6 cellular contexts compared by ENCODE assay signal in genomic region chr6:26459023-26459810, GRCh38. TPM values are rescaled to one million over a fixed set of nuclear protein-coding genes. Genes with fewer than 3 reads are reported as not detected.
DNase-seq lines count a peak whose midpoint lies in the region; ATAC-seq, FAIRE-seq and TF ChIP-seq lines count a peak whose summit lies in the region.

No MANE protein-coding gene starts in this region.

- CTCF ChIA-PET in CD8-positive, alpha-beta memory T cell (lab: Charles Lee), result no interaction called here

- peaks cover 53% of the 10 kb centered on the region for H3K4me1 ChIP-seq in CD8-positive, alpha-beta memory T cell (ENCODE audit: insufficient read depth, low read length)

- H3K4me1 Mint-ChIP-seq in CD8-positive, alpha-beta memory T cell, result peaks cover 62 to 87% (median 78%) of the 10 kb centered on the region in 3 donors
- H3K4me1 Mint-ChIP-seq in activated T-helper 1 cell treated with anti-CD3 and anti-CD28 coated beads, Interleukin-12 subunit alpha, Interleukin-12 subunit beta, Interleukin-2, Interleukin-4 antibody, amounts not matched to agents 30 ng/mL and 10 ng/mL and 1 ng/mL, durations not matched to agents 14 hours and 24 hours and 36 hours (ENCODE audit: low read depth), result peaks cover 68% of the 10 kb centered on the region
- H3K4me1 Mint-ChIP-seq in naive B cell, result peaks cover 49 to 83% (median 73%) of the 10 kb centered on the region in 3 donors

- DNase-seq in CD8-positive, alpha-beta memory T cell, result no peak
- DNase-seq in activated T-helper 1 cell treated with anti-CD3 and anti-CD28 coated beads, Interleukin-12 subunit alpha, Interleukin-12 subunit beta, Interleukin-2, Interleukin-4 antibody, amounts not matched to agents 30 ng/mL and 10 ng/mL and 1 ng/mL, durations not matched to agents 14 hours and 24 hours and 36 hours (ENCODE audit: low spot score), result no peak
- no peak for DNase-seq in naive B cell
- no peak for DNase-seq in H54 (ENCODE audit: insufficient read length, low spot score)

- no peaks in the 10 kb centered on the region for H3K9me3 ChIP-seq in CD8-positive, alpha-beta memory T cell (ENCODE audit: low read length)

- no peak overlapping the region for H3K27ac ChIP-seq in CD8-positive, alpha-beta memory T cell (ENCODE audit: low read depth, low read length)

- ATAC-seq in naive B cell (ENCODE audit: low read depth in 2 of 2) (no peak), HG03457 (IDR thresholded peaks at IDR 0.05; ENCODE audit: unreplicated experiment) (no peak), HG03571 (IDR thresholded peaks at IDR 0.05; ENCODE audit: unreplicated experiment) (no peak)

- no peaks in the 10 kb centered on the region for H3K27me3 Mint-ChIP-seq in CD8-positive, alpha-beta memory T cell
- H3K27me3 Mint-ChIP-seq in activated T-helper 1 cell treated with anti-CD3 and anti-CD28 coated beads, Interleukin-12 subunit alpha, Interleukin-12 subunit beta, Interleukin-2, Interleukin-4 antibody, amounts not matched to agents 30 ng/mL and 10 ng/mL and 1 ng/mL, durations not matched to agents 14 hours and 24 hours and 36 hours (ENCODE audit: insufficient read depth), result no peaks in the 10 kb centered on the region
- H3K27me3 Mint-ChIP-seq in naive B cell, result no peaks in the 10 kb centered on the region

- peaks cover 29% of the 10 kb centered on the region for H3K36me3 ChIP-seq in CD8-positive, alpha-beta memory T cell (ENCODE audit: insufficient read depth, low read length)

- peak overlapping the region; percentile 20 for H3K4me3 ChIP-seq in CD8-positive, alpha-beta memory T cell (ENCODE audit: low read length)

- no peak for TF ChIP-seq POLR2A in H54 (IDR thresholded peaks at IDR 0.05; ENCODE audit: low read depth, low read length)

- peaks cover 24 to 76% (median 35%) of the 10 kb centered on the region in 3 donors for H3K36me3 Mint-ChIP-seq in CD8-positive, alpha-beta memory T cell
- H3K36me3 Mint-ChIP-seq in activated T-helper 1 cell treated with anti-CD3 and anti-CD28 coated beads, Interleukin-12 subunit alpha, Interleukin-12 subunit beta, Interleukin-2, Interleukin-4 antibody, amounts not matched to agents 30 ng/mL and 10 ng/mL and 1 ng/mL, durations not matched to agents 14 hours and 24 hours and 36 hours (ENCODE audit: low read depth), result peaks cover 51% of the 10 kb centered on the region
- H3K36me3 Mint-ChIP-seq in naive B cell, result peaks cover 25 to 28% of the 10 kb centered on the region in 2 donors

- intact Hi-C loops in activated T-helper 1 cell treated with anti-CD3 and anti-CD28 coated beads, Interleukin-12 subunit alpha, Interleukin-12 subunit beta, Interleukin-2, Interleukin-4 antibody, amounts not matched to agents 30 ng/mL and 10 ng/mL and 1 ng/mL, durations not matched to agents 14 hours and 24 hours and 36 hours (cut with micrococcal nuclease), result loop anchor here (5.0 kb wide), 2 partner anchors 57 to 117 kb away; partner anchors contain the start of gene BTN3A1

- H3K27me3 ChIP-seq in CD8-positive, alpha-beta memory T cell (ENCODE audit: insufficient read depth, low read length, poor library complexity, severe bottlenecking), result no peaks in the 10 kb centered on the region

- peak overlapping the region; percentile 75 to 99 (median 85) for H3K4me3 Mint-ChIP-seq in CD8-positive, alpha-beta memory T cell
- peak overlapping the region; percentile 85 for H3K4me3 Mint-ChIP-seq in activated T-helper 1 cell treated with anti-CD3 and anti-CD28 coated beads, Interleukin-12 subunit alpha, Interleukin-12 subunit beta, Interleukin-2, Interleukin-4 antibody, amounts not matched to agents 30 ng/mL and 10 ng/mL and 1 ng/mL, durations not matched to agents 14 hours and 24 hours and 36 hours
- H3K4me3 Mint-ChIP-seq in naive B cell, result peak overlapping the region; percentile 55 to 94 (median 82)

- POLR2A ChIA-PET in CD8-positive, alpha-beta memory T cell (lab: Charles Lee), result no interaction called here

- H3K27ac Mint-ChIP-seq in CD8-positive, alpha-beta memory T cell, result peak overlapping the region in 7 of 8 donors; percentile 60 to 92 (median 87)
- peak overlapping the region; percentile 68 for H3K27ac Mint-ChIP-seq in activated T-helper 1 cell treated with anti-CD3 and anti-CD28 coated beads, Interleukin-12 subunit alpha, Interleukin-12 subunit beta, Interleukin-2, Interleukin-4 antibody, amounts not matched to agents 30 ng/mL and 10 ng/mL and 1 ng/mL, durations not matched to agents 14 hours and 24 hours and 36 hours
- H3K27ac Mint-ChIP-seq in naive B cell, result peak overlapping the region in 1 of 6 donors; percentile 56

- no peak for FAIRE-seq in H54 (lab: Jason Lieb, UNC)

- H3K9me3 Mint-ChIP-seq in CD8-positive, alpha-beta memory T cell, result no peaks in the 10 kb centered on the region
- H3K9me3 Mint-ChIP-seq in activated T-helper 1 cell treated with anti-CD3 and anti-CD28 coated beads, Interleukin-12 subunit alpha, Interleukin-12 subunit beta, Interleukin-2, Interleukin-4 antibody, amounts not matched to agents 30 ng/mL and 10 ng/mL and 1 ng/mL, durations not matched to agents 14 hours and 24 hours and 36 hours, result no peaks in the 10 kb centered on the region
- H3K9me3 Mint-ChIP-seq in naive B cell, result no peaks in the 10 kb centered on the region

RNA-seq across cellular contexts. Expression of gene BTN2A1, which starts 1.5 kb away (rescaled TPM):
- total RNA-seq in CD8-positive, alpha-beta memory T cell, result 10 to 100 TPM; 24.0 to 26.4 TPM
- polyA plus RNA-seq in CD8-positive, alpha-beta memory T cell, result 14.4 TPM
- 19.9 TPM in 2 replicates for total RNA-seq in activated T-helper 1 cell treated with anti-CD3 and anti-CD28 coated beads, Interleukin-12 subunit alpha, Interleukin-12 subunit beta, Interleukin-2, Interleukin-4 antibody, amounts not matched to agents 30 ng/mL and 10 ng/mL and 1 ng/mL, durations not matched to agents 14 hours and 24 hours and 36 hours
- 10 to 100 TPM in 5 of 6 donors, 1 to 10 TPM in 1; 8.4 to 21.4 (median 13.0) TPM for polyA plus RNA-seq in naive B cell (ENCODE audit: low read depth in 6 of 6)

RNA-seq across cellular contexts. Expression of gene BTN3A3, which starts 18.9 kb away (rescaled TPM):
- 10 to 100 TPM; 32.8 to 37.1 TPM for total RNA-seq in CD8-positive, alpha-beta memory T cell
- 75.5 TPM for polyA plus RNA-seq in CD8-positive, alpha-beta memory T cell
- 30.7 and 32.5 TPM in 2 replicates for total RNA-seq in activated T-helper 1 cell treated with anti-CD3 and anti-CD28 coated beads, Interleukin-12 subunit alpha, Interleukin-12 subunit beta, Interleukin-2, Interleukin-4 antibody, amounts not matched to agents 30 ng/mL and 10 ng/mL and 1 ng/mL, durations not matched to agents 14 hours and 24 hours and 36 hours
- polyA plus RNA-seq in naive B cell (ENCODE audit: low read depth in 6 of 6), result 10 to 100 TPM; 20.3 to 39.2 (median 27.3) TPM

RNA-seq across cellular contexts. Expression of gene BTN1A1, which starts 40.9 kb away (rescaled TPM):
- under 1 TPM in 1 of 2 experiments, not detected in 1; 0.09 TPM for total RNA-seq in CD8-positive, alpha-beta memory T cell
- polyA plus RNA-seq in CD8-positive, alpha-beta memory T cell, result not detected
- total RNA-seq in activated T-helper 1 cell treated with anti-CD3 and anti-CD28 coated beads, Interleukin-12 subunit alpha, Interleukin-12 subunit beta, Interleukin-2, Interleukin-4 antibody, amounts not matched to agents 30 ng/mL and 10 ng/mL and 1 ng/mL, durations not matched to agents 14 hours and 24 hours and 36 hours, result not detected in 2 replicates
- under 1 TPM in 2 of 6 donors, not detected in 4; 0.19 to 0.25 TPM for polyA plus RNA-seq in naive B cell (ENCODE audit: low read depth in 6 of 6)

RNA-seq across cellular contexts. Expression of gene BTN3A1, which starts 57.1 kb away (rescaled TPM):
- total RNA-seq in CD8-positive, alpha-beta memory T cell, result 10 to 100 TPM; 30.8 to 31.5 TPM
- 85.0 TPM for polyA plus RNA-seq in CD8-positive, alpha-beta memory T cell
- 28.2 and 30.6 TPM in 2 replicates for total RNA-seq in activated T-helper 1 cell treated with anti-CD3 and anti-CD28 coated beads, Interleukin-12 subunit alpha, Interleukin-12 subunit beta, Interleukin-2, Interleukin-4 antibody, amounts not matched to agents 30 ng/mL and 10 ng/mL and 1 ng/mL, durations not matched to agents 14 hours and 24 hours and 36 hours
- polyA plus RNA-seq in naive B cell (ENCODE audit: low read depth in 6 of 6), result 10 to 100 TPM; 14.0 to 30.0 (median 19.2) TPM
